In the genomic region with DNA sequence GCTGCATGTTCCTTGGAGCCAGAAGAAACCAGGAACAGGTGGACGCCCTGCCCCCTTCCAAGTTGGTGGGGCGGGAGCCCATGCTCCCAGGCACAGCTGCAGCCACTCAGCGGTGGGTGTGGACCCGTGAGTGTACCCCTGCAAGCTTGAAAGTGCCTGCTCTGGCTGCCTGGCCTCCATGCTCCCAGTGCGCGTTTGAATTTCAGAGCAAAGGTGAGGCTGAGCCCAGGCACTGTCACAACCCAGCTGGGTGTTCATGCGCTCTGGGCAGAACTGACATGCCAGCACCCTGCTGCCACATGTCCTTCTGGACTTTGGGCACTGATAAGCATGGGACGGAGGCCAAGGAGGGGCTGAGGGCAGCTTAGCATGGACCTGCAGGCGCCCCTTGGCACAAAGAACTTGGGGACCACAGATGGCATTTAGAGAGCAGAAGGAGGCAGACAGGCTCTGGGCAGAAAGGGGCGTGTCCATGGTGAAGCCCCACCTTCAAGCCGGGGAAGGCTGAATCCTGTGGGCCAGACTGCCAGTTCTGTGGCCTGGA, we compare ENCODE assay signal across 18 cellular contexts.
DNase-seq lines count a peak whose midpoint lies in the region; ATAC-seq and TF ChIP-seq lines count a peak whose summit lies in the region.
"Had no signal": no experiment of that assay in that cellular context is flagged by ENCODE, and none has a peak within 500 bp of the region (broad histone marks: within the 10 kb centered on the region; RNA-seq: fewer than 3 reads in every experiment).

No MANE protein-coding gene starts in this region.

- H3K23ac ChIP-seq in H9 (ENCODE audit: insufficient read length, low read depth, low read length) = no peak overlapping the region

- no peak overlapping the region for H2BK20ac ChIP-seq in H9 (ENCODE audit: low read depth, low read length, poor library complexity, severe bottlenecking)

- H3K27me3 ChIP-seq in H9 (ENCODE audit: insufficient read depth, low read length) (no peaks in the 10 kb centered on the region), WERI-Rb-1 (ENCODE audit: insufficient read depth, low read depth, severe bottlenecking) (no peaks in the 10 kb centered on the region), brain microvascular endothelial cell (replicated peaks) (no peaks in the 10 kb centered on the region)
- H3K27me3 ChIP-seq: BE2C had no signal

- no peaks in the 10 kb centered on the region for H3K79me2 ChIP-seq in H9 (ENCODE audit: insufficient read depth, low read length)

- no peak overlapping the region for H3K18ac ChIP-seq in H9 (ENCODE audit: insufficient read length, low read depth, low read length)

- H2AK5ac ChIP-seq in H9 (ENCODE audit: insufficient read length, low read length) = no peak overlapping the region

- no peak overlapping the region for H3T11ph ChIP-seq in H9 (ENCODE audit: low read length)

- whole genome bisulfite sequencing in H9 (ENCODE audit: extremely low coverage, insufficient read length, low lambda C conversion rate) = no CpG with 5 or more reads among the region's 11 CpGs

- no peak overlapping the region for H3K56ac ChIP-seq in H9 (ENCODE audit: insufficient read length, low read depth, low read length)

- ATAC-seq in HG02588 (IDR thresholded peaks at IDR 0.05; ENCODE audit: unreplicated experiment) = no peak
- ATAC-seq: A549 had no signal

- H2AFZ ChIP-seq in H9 (ENCODE audit: low read length) = no peak overlapping the region

- no peak overlapping the region for H2BK12ac ChIP-seq in H9 (ENCODE audit: insufficient read length, low read depth, low read length)

- H2BK120ac ChIP-seq in H9 (ENCODE audit: low read depth, low read length, poor library complexity, severe bottlenecking) = no peak overlapping the region

- H3K27ac Mint-ChIP-seq in CD14-positive monocyte = no peak overlapping the region
- no peak overlapping the region for H3K27ac Mint-ChIP-seq in H9
- no peak overlapping the region for H3K27ac Mint-ChIP-seq in nephron progenitor cell
- H3K27ac Mint-ChIP-seq: CD4-positive, CD25-positive, alpha-beta regulatory T cell had no signal

- no peak for TF ChIP-seq CTCF in CD14-positive monocyte (IDR thresholded peaks at IDR 0.05)
- no peak for TF ChIP-seq CTCF in H9 (conservative IDR thresholded peaks at IDR 0.05)
- TF ChIP-seq CTCF in WERI-Rb-1 (IDR thresholded peaks at IDR 0.05; ENCODE audit: low read depth, low read length) = no peak
- TF ChIP-seq CTCF in nephron progenitor cell (IDR thresholded peaks at IDR 0.05) = no peak
- TF ChIP-seq CTCF in brain microvascular endothelial cell (IDR thresholded peaks at IDR 0.05; ENCODE audit: low read depth, low read length, missing control alignments) = no peak

- H4K5ac ChIP-seq in H9 (ENCODE audit: insufficient read length, low read depth, low read length) = no peak overlapping the region

- no peak overlapping the region for H3K4ac ChIP-seq in H9 (ENCODE audit: low read depth, low read length)

- H3K4me3 Mint-ChIP-seq in CD14-positive monocyte (no peak overlapping the region), H9 (no peak overlapping the region), nephron progenitor cell (no peak overlapping the region)
- H3K4me3 Mint-ChIP-seq: CD4-positive, CD25-positive, alpha-beta regulatory T cell had no signal

- no peak overlapping the region for H2BK5ac ChIP-seq in H9 (ENCODE audit: insufficient read length, low read length)

- intact Hi-C loops in CD14-positive monocyte (cut with micrococcal nuclease) = no loop called here
- intact Hi-C loops in posterior vena cava (cut with DNase I) = no loop called here

- H3K27ac ChIP-seq in H9 (ENCODE audit: insufficient read length, low read depth, low read length) = no peak overlapping the region
- H3K27ac ChIP-seq in WERI-Rb-1 = no peak overlapping the region
- H3K27ac ChIP-seq in brain microvascular endothelial cell = no peak overlapping the region
- H3K27ac ChIP-seq: A549 had no signal

- no peak overlapping the region for H3K9ac ChIP-seq in H9 (ENCODE audit: extremely low read depth, insufficient read length, low read length)

- no peaks in the 10 kb centered on the region for H3K79me1 ChIP-seq in H9 (ENCODE audit: insufficient read depth, low read depth, low read length, poor library complexity, severe bottlenecking)

- no peak overlapping the region for H3K14ac ChIP-seq in H9 (ENCODE audit: insufficient read depth, low read length)

- H3K36me3 ChIP-seq in WERI-Rb-1 = no peaks in the 10 kb centered on the region
- no peaks in the 10 kb centered on the region for H3K36me3 ChIP-seq in brain microvascular endothelial cell (replicated peaks)
- H3K36me3 ChIP-seq: BE2C had no signal

- no peak overlapping the region for H2BK15ac ChIP-seq in H9 (ENCODE audit: low read depth, low read length)

- H3K9me3 Mint-ChIP-seq in CD14-positive monocyte = peaks cover 6 to 11% (median 9%) of the 10 kb centered on the region in 7 donors
- H3K9me3 Mint-ChIP-seq in H9 = peaks cover 10 to 12% of the 10 kb centered on the region in 2 experiments; a peak in 4 of 5 replicates
- peaks cover 13% of the 10 kb centered on the region for H3K9me3 Mint-ChIP-seq in nephron progenitor cell

- in situ Hi-C loops in brain microvascular endothelial cell (cut with HindIII; ENCODE audit: low pct_ligation_motif_present, low sequenced_read_pairs) = no loop called here

- H3K9me3 ChIP-seq in H9 (ENCODE audit: control insufficient read depth, low read depth, low read length) = no peaks in the 10 kb centered on the region
- peaks cover 4% of the 10 kb centered on the region for H3K9me3 ChIP-seq in WERI-Rb-1 (ENCODE audit: severe bottlenecking)
- H3K9me3 ChIP-seq: A549, BE2C had no signal

- H4K20me1 ChIP-seq in H9 (ENCODE audit: control insufficient read depth, insufficient read depth, insufficient read length) = no peaks in the 10 kb centered on the region

- H4K91ac ChIP-seq in H9 (ENCODE audit: insufficient read length, low read depth, low read length) = no peak overlapping the region

- H3K4me1 ChIP-seq in H9 (ENCODE audit: insufficient read depth, low read length) = no peaks in the 10 kb centered on the region
- H3K4me1 ChIP-seq: A549, BE2C had no signal

- DNase-seq in CD14-positive monocyte (ENCODE audit: low spot score) (peak; percentile 40), H9 (peak; percentile 72), WERI-Rb-1 (peak; percentile 12), posterior vena cava (ENCODE audit: low spot score) (peak; percentile 72), nephron progenitor cell (no peak), brain microvascular endothelial cell (no peak)
- DNase-seq in effector CD4-positive, alpha-beta T cell = no peak
- DNase-seq: BE2C; CD4-positive, CD25-positive, alpha-beta regulatory T cell; DMS79 treated with DMSO at 0.1 percent for 48 hours; Karpas-422; NCI-H1417; NCI-H1694 treated with DMSO at 0.1 percent for 48 hours; NCI-H2081 treated with DMSO at 0.1 percent for 48 hours; NCI-H748 treated with DMSO at 0.1 percent for 48 hours; OCI-M1 had no signal

- no peak overlapping the region for H3K4me3 ChIP-seq in WERI-Rb-1 (ENCODE audit: low read depth, low read length)
- no peak overlapping the region for H3K4me3 ChIP-seq in brain microvascular endothelial cell (ENCODE audit: low read depth, low read length)
- H3K4me3 ChIP-seq: A549 had no signal

- no peaks in the 10 kb centered on the region for H3K4me1 Mint-ChIP-seq in CD14-positive monocyte
- H3K4me1 Mint-ChIP-seq in H9 = no peaks in the 10 kb centered on the region
- no peaks in the 10 kb centered on the region for H3K4me1 Mint-ChIP-seq in nephron progenitor cell
- H3K4me1 Mint-ChIP-seq: CD4-positive, CD25-positive, alpha-beta regulatory T cell had no signal

- no peaks in the 10 kb centered on the region for H3K23me2 ChIP-seq in H9 (ENCODE audit: insufficient read length, low read depth, low read length, poor library complexity, severe bottlenecking)

- no peaks in the 10 kb centered on the region for H3K27me3 Mint-ChIP-seq in CD14-positive monocyte (ENCODE audit: low read depth in 3 of 3)
- H3K27me3 Mint-ChIP-seq in H9 (ENCODE audit: low read depth) = no peaks in the 10 kb centered on the region
- no peaks in the 10 kb centered on the region for H3K27me3 Mint-ChIP-seq in nephron progenitor cell (ENCODE audit: low read depth, poor library complexity)
- H3K27me3 Mint-ChIP-seq: CD4-positive, CD25-positive, alpha-beta regulatory T cell had no signal

- H3K4me2 ChIP-seq in H9 (ENCODE audit: insufficient read depth, insufficient read length, low read length) = no peak overlapping the region
- H3K4me2 ChIP-seq: A549 had no signal

- H3K36me3 Mint-ChIP-seq in CD14-positive monocyte (no peaks in the 10 kb centered on the region), H9 (ENCODE audit: insufficient read depth in 1 of 3, low read depth in 3 of 3) (peaks cover 3 to 10% (median 9%) of the 10 kb centered on the region in 3 experiments; a peak in 6 of 7 replicates), nephron progenitor cell (ENCODE audit: low read depth) (no peaks in the 10 kb centered on the region)
- H3K36me3 Mint-ChIP-seq: CD4-positive, CD25-positive, alpha-beta regulatory T cell had no signal

- H4K8ac ChIP-seq in H9 (replicated peaks; ENCODE audit: insufficient read length, low read depth, low read length) = no peak overlapping the region

Comparison
In these comparisons a context has a peak if more than half of its experiments do, and no peak if none do; other contexts are left out.
1. DNase-seq: peak in CD14-positive monocyte (single experiment), H9 (single experiment), WERI-Rb-1 (single experiment) and posterior vena cava (single experiment); none in effector CD4-positive, alpha-beta T cell (single experiment), nephron progenitor cell (single experiment) and brain microvascular endothelial cell (single experiment).